Comparison of ENCODE assay signal across 21 cellular contexts in the genomic region with DNA sequence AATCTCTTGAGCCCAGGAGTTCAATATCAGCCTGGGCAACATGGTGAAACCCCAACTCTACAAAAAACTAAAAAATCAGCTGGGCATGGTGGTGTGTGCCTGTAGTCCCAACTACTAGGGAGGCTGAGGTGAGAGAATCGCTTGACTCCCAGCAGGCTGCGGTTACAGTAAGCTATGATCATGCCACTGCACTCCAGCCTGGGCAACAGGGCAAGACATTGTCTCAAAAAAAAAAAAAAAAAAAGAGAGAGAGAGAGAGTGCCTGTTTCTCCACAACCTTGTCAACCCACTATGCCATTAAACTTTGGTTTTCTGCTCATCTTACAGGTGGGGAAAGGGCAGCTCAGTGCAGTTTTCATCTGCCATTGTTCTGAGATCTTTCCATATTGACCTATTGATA. TPM values are rescaled to one million over a fixed set of nuclear protein-coding genes. Genes with fewer than 3 reads are reported as not detected.
A peak's percentile ranks its signal among the peaks of the same experiment; 100 is the strongest.
DNase-seq lines count a peak whose midpoint lies in the region; ATAC-seq, FAIRE-seq and TF ChIP-seq lines count a peak whose summit lies in the region.
"Had no signal": no experiment of that assay in that cellular context is flagged by ENCODE, and none has a peak within 500 bp of the region (broad histone marks: within the 10 kb centered on the region; RNA-seq: fewer than 3 reads in every experiment).

No MANE protein-coding gene starts in this region.

- no peaks in the 10 kb centered on the region for H3K27me3 ChIP-seq in astrocyte (ENCODE audit: insufficient read depth, low read length)
- H3K27me3 ChIP-seq in skeletal muscle satellite cell (ENCODE audit: control insufficient read depth, insufficient read depth, low read length), result no peaks in the 10 kb centered on the region
- H3K27me3 ChIP-seq: BLaER1, ovary, sigmoid colon had no signal

- H3K27ac Mint-ChIP-seq in T-helper 2 cell treated with Interferon-gamma antibody and Interleukin-4, amounts not matched to agents 5 μg/mL and 100 μg/mL, for 36 hours, result peak overlapping the region; percentile 75
- no peak overlapping the region for H3K27ac Mint-ChIP-seq in astrocyte (ENCODE audit: unreplicated experiment)
- H3K27ac Mint-ChIP-seq: activated naive CD4-positive, alpha-beta T cell treated with anti-CD3 and anti-CD28 coated beads, Interleukin-2, amount 10 ng/mL, durations not matched to agents 7 days and 5 days; effector memory CD8-positive, alpha-beta T cell; immature natural killer cell; stimulated activated naive CD8-positive, alpha-beta T cell treated with anti-CD3 and anti-CD28 coated beads, Interleukin-15, Interleukin-2, amounts not matched to agents 100 ng/mL and 50 ng/mL, for 24 hours had no signal

- ATAC-seq in HG02642 (IDR thresholded peaks at IDR 0.05; ENCODE audit: poor library complexity, unreplicated experiment), result no peak
- ATAC-seq: effector memory CD8-positive, alpha-beta T cell had no signal

- FAIRE-seq in astrocyte (lab: Jason Lieb, UNC), result no peak
- FAIRE-seq in urothelium cell line (lab: Jason Lieb, UNC), result no peak

- no peak overlapping the region for H3K9ac ChIP-seq in astrocyte (ENCODE audit: low read length)
- peak overlapping the region; percentile 65 for H3K9ac ChIP-seq in skeletal muscle satellite cell (ENCODE audit: low read depth, low read length)
- H3K9ac ChIP-seq: BLaER1 had no signal

- no peaks in the 10 kb centered on the region for H3K9me3 ChIP-seq in astrocyte (ENCODE audit: insufficient read depth, low read depth, low read length)
- H3K9me3 ChIP-seq in skeletal muscle satellite cell (replicated peaks; ENCODE audit: low read length), result no peaks in the 10 kb centered on the region
- H3K9me3 ChIP-seq: BLaER1, ovary, sigmoid colon had no signal

- peaks cover 20% of the 10 kb centered on the region for H3K4me1 ChIP-seq in astrocyte (ENCODE audit: insufficient read depth, low read length)
- H3K4me1 ChIP-seq in skeletal muscle satellite cell (ENCODE audit: control insufficient read depth, insufficient read depth, low read length), result peaks cover 45% of the 10 kb centered on the region
- H3K4me1 ChIP-seq: BLaER1, sigmoid colon had no signal

- TF ChIP-seq CTCF in RWPE1 (conservative IDR thresholded peaks at IDR 0.05; ENCODE audit: low read depth) (no peak), astrocyte (IDR thresholded peaks at IDR 0.05; ENCODE audit: insufficient read depth, low read depth, low read length) (no peak)

- peak overlapping the region; percentile 41 for H3K4me3 Mint-ChIP-seq in T-helper 2 cell treated with Interferon-gamma antibody and Interleukin-4, amounts not matched to agents 5 μg/mL and 100 μg/mL, for 36 hours
- no peak overlapping the region for H3K4me3 Mint-ChIP-seq in astrocyte (ENCODE audit: unreplicated experiment)
- H3K4me3 Mint-ChIP-seq: activated naive CD4-positive, alpha-beta T cell treated with anti-CD3 and anti-CD28 coated beads, Interleukin-2, amount 10 ng/mL, durations not matched to agents 7 days and 5 days; effector memory CD8-positive, alpha-beta T cell; immature natural killer cell; stimulated activated naive CD8-positive, alpha-beta T cell treated with anti-CD3 and anti-CD28 coated beads, Interleukin-15, Interleukin-2, amounts not matched to agents 100 ng/mL and 50 ng/mL, for 24 hours had no signal

- H3K4me2 ChIP-seq in astrocyte (ENCODE audit: low read length) (peak overlapping the region; percentile 61), skeletal muscle satellite cell (ENCODE audit: low read length) (peak overlapping the region; percentile 45)
- H3K4me2 ChIP-seq: BLaER1 had no signal

- H3K9me3 Mint-ChIP-seq in T-helper 2 cell treated with Interferon-gamma antibody and Interleukin-4, amounts not matched to agents 5 μg/mL and 100 μg/mL, for 36 hours, result no peaks in the 10 kb centered on the region
- H3K9me3 Mint-ChIP-seq in astrocyte (ENCODE audit: unreplicated experiment), result no peaks in the 10 kb centered on the region
- H3K9me3 Mint-ChIP-seq: activated naive CD4-positive, alpha-beta T cell treated with anti-CD3 and anti-CD28 coated beads, Interleukin-2, amount 10 ng/mL, durations not matched to agents 7 days and 5 days; effector memory CD8-positive, alpha-beta T cell; immature natural killer cell; stimulated activated naive CD8-positive, alpha-beta T cell treated with anti-CD3 and anti-CD28 coated beads, Interleukin-15, Interleukin-2, amounts not matched to agents 100 ng/mL and 50 ng/mL, for 24 hours had no signal

- no peaks in the 10 kb centered on the region for H3K79me2 ChIP-seq in astrocyte (ENCODE audit: insufficient read depth, low read length)

- peaks cover 2% of the 10 kb centered on the region for H3K36me3 Mint-ChIP-seq in T-helper 2 cell treated with Interferon-gamma antibody and Interleukin-4, amounts not matched to agents 5 μg/mL and 100 μg/mL, for 36 hours (ENCODE audit: low read depth)
- no peaks in the 10 kb centered on the region for H3K36me3 Mint-ChIP-seq in astrocyte (ENCODE audit: low read depth, unreplicated experiment)
- H3K36me3 Mint-ChIP-seq: activated naive CD4-positive, alpha-beta T cell treated with anti-CD3 and anti-CD28 coated beads, Interleukin-2, amount 10 ng/mL, durations not matched to agents 7 days and 5 days; immature natural killer cell had no signal

- no peak overlapping the region for H2AFZ ChIP-seq in astrocyte (ENCODE audit: low read depth, low read length)

- H3K4me1 Mint-ChIP-seq in T-helper 2 cell treated with Interferon-gamma antibody and Interleukin-4, amounts not matched to agents 5 μg/mL and 100 μg/mL, for 36 hours (ENCODE audit: low read depth), result peaks cover 30% of the 10 kb centered on the region
- H3K4me1 Mint-ChIP-seq in astrocyte (ENCODE audit: low read depth, unreplicated experiment), result peaks cover 18% of the 10 kb centered on the region
- H3K4me1 Mint-ChIP-seq: activated naive CD4-positive, alpha-beta T cell treated with anti-CD3 and anti-CD28 coated beads, Interleukin-2, amount 10 ng/mL, durations not matched to agents 7 days and 5 days; immature natural killer cell had no signal

- CTCF ChIA-PET in RWPE1 (lab: Yijun Ruan, JAX), result interaction anchor here (0.6 kb wide), 1 partner anchor 62 kb away, joined by 3 read pairs; no protein-coding TSS in a partner anchor

- H4K20me1 ChIP-seq in astrocyte (ENCODE audit: insufficient read depth, low read length), result no peaks in the 10 kb centered on the region
- H4K20me1 ChIP-seq: BLaER1 had no signal

- no peaks in the 10 kb centered on the region for H3K27me3 Mint-ChIP-seq in T-helper 2 cell treated with Interferon-gamma antibody and Interleukin-4, amounts not matched to agents 5 μg/mL and 100 μg/mL, for 36 hours (ENCODE audit: low read depth)
- peaks cover 3% of the 10 kb centered on the region for H3K27me3 Mint-ChIP-seq in astrocyte (ENCODE audit: low read depth, unreplicated experiment)

- no peak for DNase-seq in T-helper 2 cell treated with Interferon-gamma antibody and Interleukin-4, amounts not matched to agents 5 μg/mL and 100 μg/mL, for 36 hours (ENCODE audit: low spot score)
- DNase-seq in T-helper 2 cell (no peak), RWPE1 (ENCODE audit: low spot score) (no peak), astrocyte (ENCODE audit: low read depth) (no peak), urothelium cell line (ENCODE audit: low spot score) (no peak), mesenteric fat pad (ENCODE audit: low spot score) (no peak)
- DNase-seq: activated CD4-positive, alpha-beta T cell treated with anti-CD3 and anti-CD28 coated beads for 1 hour; activated naive CD4-positive, alpha-beta T cell treated with anti-CD3 and anti-CD28 coated beads, Interleukin-2, amount 10 ng/mL, durations not matched to agents 7 days and 5 days; effector memory CD8-positive, alpha-beta T cell; GF-D8; head of caudate nucleus; immature natural killer cell; NCI-H1436; ovary; sigmoid colon had no signal

- no peaks in the 10 kb centered on the region for H3K36me3 ChIP-seq in astrocyte (ENCODE audit: insufficient read depth, low read length)
- H3K36me3 ChIP-seq in skeletal muscle satellite cell (ENCODE audit: insufficient read depth, low read length), result no peaks in the 10 kb centered on the region
- H3K36me3 ChIP-seq: BLaER1, ovary, sigmoid colon had no signal

- POLR2A ChIA-PET in RWPE1 (lab: Yijun Ruan, JAX; ENCODE audit: low non-redundant PET), result interaction anchor here (0.5 kb wide), 1 partner anchor 40 kb away, joined by 3 read pairs; no protein-coding TSS in a partner anchor

- H3K27ac ChIP-seq in RWPE1 (peak overlapping the region; percentile 83), astrocyte (ENCODE audit: low read depth, low read length) (peak overlapping the region; percentile 74)
- H3K27ac ChIP-seq: 22Rv1, BLaER1, ovary, sigmoid colon had no signal

- no peak overlapping the region for H3K4me3 ChIP-seq in astrocyte (ENCODE audit: insufficient read depth, low read depth, low read length)
- H3K4me3 ChIP-seq in skeletal muscle satellite cell (ENCODE audit: low read length), result no peak overlapping the region
- H3K4me3 ChIP-seq: BLaER1, ovary, sigmoid colon had no signal

RNA-seq across cellular contexts. Expression of a gene that starts 5.1 kb away (rescaled TPM):
- not detected in 2 replicates for total RNA-seq in astrocyte
- total RNA-seq in skeletal muscle satellite cell (2012; rRNA removed), result 0.66 and 0.76 TPM in 2 replicates
- 18.4 TPM for total RNA-seq in mesenteric fat pad
- total RNA-seq: H4, ovary, sigmoid colon had no signal

RNA-seq across cellular contexts. Expression of a gene that starts 28.2 kb away (rescaled TPM):
- 36.1 and 39.0 TPM in 2 replicates for total RNA-seq in astrocyte
- total RNA-seq in skeletal muscle satellite cell (2012; rRNA removed), result 26.6 and 34.0 TPM in 2 replicates
- 29.1 TPM for total RNA-seq in mesenteric fat pad

RNA-seq across cellular contexts. Expression of a gene that starts 34.9 kb away (rescaled TPM):
- total RNA-seq in astrocyte (not detected in 2 replicates), mesenteric fat pad (not detected)
- total RNA-seq in skeletal muscle satellite cell (2012; rRNA removed), result under 0.01 TPM in 1 of 2 replicates, not detected in the other
- total RNA-seq: H4, ovary, sigmoid colon had no signal

RNA-seq across cellular contexts. Expression of a gene that starts 37.6 kb away (rescaled TPM):
- total RNA-seq in astrocyte, result 63.8 and 65.8 TPM in 2 replicates
- 115 and 174 TPM in 2 replicates for total RNA-seq in skeletal muscle satellite cell (2012; rRNA removed)
- 117 TPM for total RNA-seq in mesenteric fat pad

RNA-seq across cellular contexts. Expression of a gene that starts 51.3 kb away (rescaled TPM):
- 3.2 and 3.6 TPM in 2 replicates for total RNA-seq in astrocyte
- 1.5 TPM in 1 of 2 replicates, not detected in the other for total RNA-seq in skeletal muscle satellite cell (2012; rRNA removed)
- 0.32 TPM for total RNA-seq in mesenteric fat pad

Comparison
In these comparisons a context has a peak if more than half of its experiments do, and no peak if none do; other contexts are left out.
1. RNA of a gene that starts 5.1 kb away (total RNA-seq): 18.4 TPM in mesenteric fat pad (single experiment); not detected in astrocyte; every median in the first group is over 10 times any median in the second.